In genomic region chr7:130734525-130735272, GRCh38 we compare ENCODE assay signal across 8 cellular contexts. TPM values are rescaled to one million over a fixed set of nuclear protein-coding genes. Genes with fewer than 3 reads are reported as not detected.
DNase-seq lines count a peak whose midpoint lies in the region; ATAC-seq and TF ChIP-seq lines count a peak whose summit lies in the region.

No MANE protein-coding gene starts in this region.

- TF ChIP-seq POLR2A in GM18505 (IDR thresholded peaks at IDR 0.05; ENCODE audit: borderline replicate concordance, extremely low read depth, insufficient read depth, insufficient read length): no peak

- peaks cover 56% of the 10 kb centered on the region for H3K27me3 Mint-ChIP-seq in activated naive CD4-positive, alpha-beta T cell treated with anti-CD3 and anti-CD28 coated beads, Interleukin-2, amount 10 ng/mL, durations not matched to agents 7 days and 5 days

- no peaks in the 10 kb centered on the region; the same call in 1 of the 2 replicates for H3F3A ChIP-seq in SU-DHL-6 (ENCODE audit: insufficient read depth)
- H3F3A ChIP-seq in smooth muscle cell (ENCODE audit: low read depth): no peaks in the 10 kb centered on the region

- peaks cover 13% of the 10 kb centered on the region for H3K4me1 Mint-ChIP-seq in activated naive CD4-positive, alpha-beta T cell treated with anti-CD3 and anti-CD28 coated beads, Interleukin-2, amount 10 ng/mL, durations not matched to agents 7 days and 5 days

- H3K9ac ChIP-seq in SU-DHL-6 (ENCODE audit: low read length) (peak overlapping the region; percentile 64), smooth muscle cell (ENCODE audit: low read depth) (peak overlapping the region; percentile 1)

- CTCF ChIA-PET in activated naive CD4-positive, alpha-beta T cell treated with anti-CD3 and anti-CD28 coated beads, Interleukin-2, amount 10 ng/mL, durations not matched to agents 7 days and 5 days (lab: Charles Lee): no interaction called here

- H3K9me3 ChIP-seq in SU-DHL-6 (ENCODE audit: insufficient read depth, low read length) (no peaks in the 10 kb centered on the region), right cardiac atrium (ENCODE audit: control insufficient read depth, low read length) (peaks cover 14% of the 10 kb centered on the region), smooth muscle cell (replicated peaks; ENCODE audit: low read depth) (peaks cover 6% of the 10 kb centered on the region)

- intact Hi-C loops in right cardiac atrium (cut with DNase I): no loop called here

- peak overlapping the region; percentile 81 for H3K4me3 Mint-ChIP-seq in activated naive CD4-positive, alpha-beta T cell treated with anti-CD3 and anti-CD28 coated beads, Interleukin-2, amount 10 ng/mL, durations not matched to agents 7 days and 5 days

- 8% methylated on average over 23 of the region's 23 CpGs for WGBS in right cardiac atrium
- WGBS in smooth muscle cell (ENCODE audit: low lambda C conversion rate): 13% methylated on average over 23 of the region's 23 CpGs

- TF ChIP-seq CTCF in SU-DHL-6 (IDR thresholded peaks at IDR 0.05; ENCODE audit: insufficient read depth, low read length, poor library complexity, severe bottlenecking): no peak
- no peak for TF ChIP-seq CTCF in smooth muscle cell (IDR thresholded peaks at IDR 0.05; ENCODE audit: borderline replicate concordance, insufficient read depth, poor library complexity, severe bottlenecking)

- H2AFZ ChIP-seq in SU-DHL-6 (ENCODE audit: low read depth, low read length, severe bottlenecking) (peak overlapping the region; percentile 98), smooth muscle cell (ENCODE audit: low read depth) (peak overlapping the region; percentile 90)

- H3K36me3 ChIP-seq in SU-DHL-6 (ENCODE audit: low read length): no peaks in the 10 kb centered on the region
- no peaks in the 10 kb centered on the region for H3K36me3 ChIP-seq in smooth muscle cell (ENCODE audit: low read depth)

- no peaks in the 10 kb centered on the region for H3K9me2 ChIP-seq in SU-DHL-6 (replicated peaks; ENCODE audit: insufficient read depth, low read length)

- H3K9me3 Mint-ChIP-seq in activated naive CD4-positive, alpha-beta T cell treated with anti-CD3 and anti-CD28 coated beads, Interleukin-2, amount 10 ng/mL, durations not matched to agents 7 days and 5 days: peaks cover 7% of the 10 kb centered on the region

- H3K4me1 ChIP-seq in right cardiac atrium (ENCODE audit: control insufficient read depth, insufficient read depth, low read length): no peaks in the 10 kb centered on the region
- H3K4me1 ChIP-seq in smooth muscle cell (ENCODE audit: low read depth): peaks cover 7% of the 10 kb centered on the region

- no peaks in the 10 kb centered on the region for H3K27me3 ChIP-seq in SU-DHL-6 (ENCODE audit: low read length)
- peaks cover 3% of the 10 kb centered on the region for H3K27me3 ChIP-seq in right cardiac atrium (ENCODE audit: control insufficient read depth, insufficient read depth)
- peaks cover 90% of the 10 kb centered on the region for H3K27me3 ChIP-seq in smooth muscle cell (ENCODE audit: low read depth)

- peak overlapping the region; percentile 81 for H3K4me2 ChIP-seq in SU-DHL-6 (ENCODE audit: low read depth, low read length, poor library complexity, severe bottlenecking)
- peak overlapping the region; percentile 96 for H3K4me2 ChIP-seq in smooth muscle cell

- peak in 1 of 2 donors; percentile 13 for ATAC-seq in right cardiac atrium
- no peak for ATAC-seq in GM18505 (IDR thresholded peaks at IDR 0.05; ENCODE audit: unreplicated experiment)

- H3K27ac ChIP-seq in SU-DHL-6 (ENCODE audit: low read depth, low read length) (no peak overlapping the region), right cardiac atrium (ENCODE audit: low read length) (no peak overlapping the region), smooth muscle cell (ENCODE audit: low read depth) (no peak overlapping the region)

- H3K36me3 Mint-ChIP-seq in activated naive CD4-positive, alpha-beta T cell treated with anti-CD3 and anti-CD28 coated beads, Interleukin-2, amount 10 ng/mL, durations not matched to agents 7 days and 5 days: peaks cover 7% of the 10 kb centered on the region

- no peak overlapping the region for H3K27ac Mint-ChIP-seq in activated naive CD4-positive, alpha-beta T cell treated with anti-CD3 and anti-CD28 coated beads, Interleukin-2, amount 10 ng/mL, durations not matched to agents 7 days and 5 days

- H3K79me2 ChIP-seq in SU-DHL-6 (ENCODE audit: insufficient read depth, low read length) (no peaks in the 10 kb centered on the region), smooth muscle cell (ENCODE audit: low read depth) (no peaks in the 10 kb centered on the region)

- H3K4me3 ChIP-seq in SU-DHL-6 (ENCODE audit: insufficient read depth, low read length, poor library complexity, severe bottlenecking) (peak overlapping the region; percentile 86), right cardiac atrium (ENCODE audit: low read length) (peak overlapping the region; percentile 89), smooth muscle cell (peak overlapping the region; percentile 77)

- H4K20me1 ChIP-seq in SU-DHL-6 (ENCODE audit: low read depth, low read length) (no peaks in the 10 kb centered on the region), smooth muscle cell (ENCODE audit: low read depth) (no peaks in the 10 kb centered on the region)

- no peak for DNase-seq in activated naive CD4-positive, alpha-beta T cell treated with anti-CD3 and anti-CD28 coated beads, Interleukin-2, amount 10 ng/mL, durations not matched to agents 7 days and 5 days
- no peak for DNase-seq in activated naive CD4-positive, alpha-beta T cell treated with Interleukin-2 at 50 U/mL for 16 hours
- DNase-seq in right cardiac atrium (no peak), smooth muscle cell (lab: John Stamatoyannopoulos, UW; ENCODE audit: unreplicated experiment) (no peak), NCI-H2107 (lab: John Stamatoyannopoulos, UW) (no peak), cortex of kidney (lab: John Stamatoyannopoulos, UW) (no peak)

RNA-seq across cellular contexts. Expression of gene KLF14, which starts 0.7 kb away (rescaled TPM):
- total RNA-seq in right cardiac atrium (under 1 TPM; 0.11 to 0.57 (median 0.16) TPM), smooth muscle cell (not detected in 2 replicates)
- polyA plus RNA-seq in right cardiac atrium (0.09 TPM), smooth muscle cell (not detected in 2 replicates)

RNA-seq across cellular contexts. Expression of gene TSGA13, which starts 48.4 kb away (rescaled TPM):
- total RNA-seq in right cardiac atrium (not detected), smooth muscle cell (not detected in 2 replicates)
- polyA plus RNA-seq in right cardiac atrium (not detected), smooth muscle cell (not detected in 2 replicates)
